Comparison of ENCODE assay signal across 10 cellular contexts in the genomic region with DNA sequence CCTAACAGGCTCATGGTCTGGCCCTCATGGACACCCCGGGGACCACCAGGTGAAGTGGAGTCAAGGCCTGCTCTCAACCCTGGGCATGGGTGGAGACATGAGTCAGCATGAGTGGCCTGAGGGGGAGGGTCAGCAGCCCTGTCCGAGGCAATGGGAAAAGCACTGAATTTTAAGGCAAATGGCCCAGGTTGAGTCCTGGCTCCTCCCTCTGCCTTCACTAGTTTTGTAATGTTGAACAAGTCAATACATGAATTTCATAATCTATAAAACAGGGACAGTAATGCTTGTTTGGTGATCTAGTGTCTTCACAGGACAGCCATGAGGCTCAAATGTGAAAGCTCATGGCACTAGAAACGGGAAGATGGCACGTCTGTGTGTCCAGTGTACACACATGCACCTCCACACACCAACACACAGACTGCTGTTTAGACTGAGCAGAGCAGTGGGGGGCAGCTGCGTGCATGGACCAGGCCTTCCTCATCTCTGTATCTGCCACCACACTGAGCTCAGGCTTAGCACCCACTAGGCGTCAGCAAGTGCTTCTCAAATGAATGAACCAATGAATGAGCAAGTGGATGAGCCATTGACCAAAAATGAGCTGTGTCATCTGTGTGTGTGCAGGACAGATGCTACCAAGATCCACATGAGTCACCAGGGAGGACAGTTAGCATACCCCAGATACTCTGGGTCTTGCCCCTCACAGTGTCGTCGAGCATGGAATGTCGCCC.
DNase-seq lines count a peak whose midpoint lies in the region; FAIRE-seq and TF ChIP-seq lines count a peak whose summit lies in the region.
"Had no signal": no experiment of that assay in that cellular context is flagged by ENCODE, and none has a peak within 500 bp of the region (broad histone marks: within the 10 kb centered on the region; RNA-seq: fewer than 3 reads in every experiment).

No MANE protein-coding gene starts in this region.

- FAIRE-seq in small intestine (lab: Jason Lieb, UNC): no peak

- H3K4me1 ChIP-seq in small intestine (ENCODE audit: control insufficient read depth in 2 of 2, insufficient read depth in 1 of 2, low read depth in 1 of 2, low read length in 1 of 2): no peaks in the 10 kb centered on the region
- peaks cover 0 to 20% of the 10 kb centered on the region in 2 donors for H3K4me1 ChIP-seq in right atrium auricular region
- peaks cover 0 to 24% (median 20%) of the 10 kb centered on the region in 6 donors for H3K4me1 ChIP-seq in spleen
- H3K4me1 ChIP-seq: prostate gland had no signal

- H3K27ac ChIP-seq in small intestine (ENCODE audit: low read depth in 1 of 2, low read length in 1 of 2) (no peak overlapping the region), right atrium auricular region (no peak overlapping the region), spleen (no peak overlapping the region)
- H3K27ac ChIP-seq: prostate gland had no signal

- H3K36me3 ChIP-seq in small intestine (ENCODE audit: control insufficient read depth in 2 of 2, insufficient read depth in 2 of 2, low read length in 2 of 2) (no peaks in the 10 kb centered on the region), right atrium auricular region (no peaks in the 10 kb centered on the region), spleen (no peaks in the 10 kb centered on the region)
- H3K36me3 ChIP-seq: heart left ventricle, prostate gland had no signal

- H3K27me3 ChIP-seq in small intestine (ENCODE audit: control insufficient read depth in 2 of 2, insufficient read depth in 2 of 2, low read length in 2 of 2) (no peaks in the 10 kb centered on the region), right atrium auricular region (no peaks in the 10 kb centered on the region), spleen (replicated peaks in 1 of 7) (peaks cover 0 to 4% (median 0%) of the 10 kb centered on the region in 7 donors)

- DNase-seq in HFF-Myc (ENCODE audit: extremely low read depth, low read depth) (peak; percentile 72), SW480 (ENCODE audit: low spot score) (peak; percentile 87), foreskin fibroblast (peak; percentile 93 to 94), stromal cell of bone marrow (ENCODE audit: low read depth) (peak; percentile 93), small intestine (no peak), right atrium auricular region (ENCODE audit: low spot score) (no peak), spleen (no peak)
- DNase-seq: heart left ventricle; stimulated activated naive CD4-positive, alpha-beta T cell treated with Interleukin-2 at 50 U/mL for 16 hours had no signal

- H3K4me3 ChIP-seq in HFF-Myc (replicated peaks; ENCODE audit: low read depth, low read length) (no peak overlapping the region), foreskin fibroblast (ENCODE audit: low read depth in 1 of 2, low read length in 2 of 2) (no peak overlapping the region), small intestine (ENCODE audit: low read depth in 1 of 2, low read length in 2 of 2) (no peak overlapping the region), right atrium auricular region (no peak overlapping the region), spleen (no peak overlapping the region)
- H3K4me3 ChIP-seq: prostate gland had no signal

- TF ChIP-seq CTCF in HFF-Myc (IDR thresholded peaks at IDR 0.05; ENCODE audit: low read depth, low read length, missing control alignments) (no peak), foreskin fibroblast (IDR thresholded peaks at IDR 0.05; ENCODE audit: low read depth, low read length) (peak; percentile 5), right atrium auricular region (IDR thresholded peaks at IDR 0.05) (no peak), spleen (IDR thresholded peaks at IDR 0.05 in 8 of 11, conservative IDR thresholded peaks at IDR 0.05 in 3 of 11) (no peak)

- WGBS in small intestine, 3 donors: 86 to 87% (median 86%) methylated on average over 9 of the region's 9 CpGs
- 81 to 88% (median 87%) methylated on average over 8 to 9 of the region's 9 CpGs for WGBS in spleen, 5 donors

- H3K9me3 ChIP-seq in small intestine (ENCODE audit: control insufficient read depth, low read depth) (no peaks in the 10 kb centered on the region), right atrium auricular region (no peaks in the 10 kb centered on the region), spleen (no peaks in the 10 kb centered on the region)
- H3K9me3 ChIP-seq: heart left ventricle, prostate gland had no signal

- TF ChIP-seq POLR2A in spleen (IDR thresholded peaks at IDR 0.05): no peak

- intact Hi-C loops in spleen (cut with DNase I; ENCODE audit: low total_unique reads): no loop called here

Comparison
In these comparisons a context has a peak if more than half of its experiments do, and no peak if none do; other contexts are left out.
1. DNase-seq: peak in HFF-Myc (single experiment), SW480 (single experiment), foreskin fibroblast (2 of 2) and stromal cell of bone marrow (single experiment); none in small intestine (single experiment), right atrium auricular region (single experiment) and spleen (single experiment).